8 cellular contexts compared by ENCODE assay signal in the genomic region with DNA sequence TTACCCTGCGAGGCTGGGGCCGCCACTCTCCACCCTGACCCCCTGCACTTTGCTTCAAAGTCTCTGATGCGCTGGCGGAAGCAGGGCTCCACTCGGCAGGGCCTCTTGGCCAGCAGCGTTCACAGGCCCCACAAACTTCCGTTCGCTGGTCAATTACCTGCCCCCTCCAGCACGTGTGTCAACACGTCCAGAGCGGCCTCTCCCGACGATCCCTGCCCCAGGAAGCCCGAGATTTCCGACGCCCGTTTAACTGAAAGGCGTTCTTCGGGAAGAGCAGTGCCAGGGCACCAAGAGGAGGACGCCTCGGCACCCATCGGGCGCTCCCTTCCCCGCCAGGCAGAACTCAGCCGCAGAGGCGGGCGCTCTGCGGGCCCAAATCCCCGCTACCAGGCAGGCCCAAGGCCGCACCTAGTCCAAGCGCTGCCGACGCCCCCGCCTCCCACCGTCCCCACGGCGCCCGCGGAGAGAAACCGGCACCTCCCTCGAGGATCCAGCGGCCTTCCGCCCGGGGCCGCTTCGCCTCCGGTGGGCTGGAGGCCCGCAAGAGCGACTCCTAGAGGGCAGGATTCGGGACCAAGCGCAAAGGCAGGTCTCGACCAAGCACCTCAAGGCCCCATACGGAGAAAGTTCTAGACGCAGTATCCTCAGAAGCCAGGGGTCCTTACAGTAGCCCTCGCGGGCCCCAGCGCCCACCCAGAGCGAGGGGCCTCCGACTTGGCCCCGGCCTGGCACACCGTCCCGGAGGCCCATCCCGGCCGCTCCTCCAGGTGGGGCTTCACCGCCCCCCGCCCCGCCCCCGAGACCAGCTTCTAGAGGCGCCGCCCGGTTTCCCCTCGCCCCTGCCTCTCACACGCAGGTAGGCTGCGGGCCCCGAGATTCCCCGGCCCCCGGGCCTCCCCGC. TPM values are rescaled to one million over a fixed set of nuclear protein-coding genes. Genes with fewer than 3 reads are reported as not detected.
A peak's percentile ranks its signal among the peaks of the same experiment; 100 is the strongest.
DNase-seq lines count a peak whose midpoint lies in the region; ATAC-seq, FAIRE-seq and TF ChIP-seq lines count a peak whose summit lies in the region.

No MANE protein-coding gene starts in this region.

- POLR2A ChIA-PET in GM10248 (lab: Yijun Ruan, JAX) = no interaction called here

- H3K4me3 ChIP-seq in colonic mucosa (peak overlapping the region; percentile 51), lower lobe of right lung (peak overlapping the region; percentile 72)

- H3K36me3 Mint-ChIP-seq in stimulated activated naive B cell treated with anti-CD40 and anti-IgM and Interleukin-4, amounts not matched to agents 10 μg/mL and 1 μg/mL and 100 μg/mL, for 72 hours = peaks cover 4 to 11% of the 10 kb centered on the region in 2 donors

- CTCF ChIA-PET in GM10248 (lab: Yijun Ruan, JAX) = interaction anchor here (1.5 kb wide), 1 partner anchor 56 kb away, joined by 3 read pairs; no protein-coding TSS in a partner anchor

- FAIRE-seq in frontal cortex (lab: Jason Lieb, UNC) = no peak

- peak overlapping the region; percentile 90 for H3K27ac ChIP-seq in colonic mucosa
- peak overlapping the region; percentile 88 for H3K27ac ChIP-seq in lower lobe of right lung

- H3K9me3 Mint-ChIP-seq in stimulated activated naive B cell treated with anti-CD40 and anti-IgM and Interleukin-4, amounts not matched to agents 10 μg/mL and 1 μg/mL and 100 μg/mL, for 72 hours = no peaks in the 10 kb centered on the region

- H3K27ac Mint-ChIP-seq in stimulated activated naive B cell treated with anti-CD40 and anti-IgM and Interleukin-4, amounts not matched to agents 10 μg/mL and 1 μg/mL and 100 μg/mL, for 72 hours = peak overlapping the region; percentile 95

- ATAC-seq in GM21825 (IDR thresholded peaks at IDR 0.05; ENCODE audit: unreplicated experiment) = peak; percentile 31
- peak; percentile 2 to 22 for ATAC-seq in lower lobe of right lung
- peak; percentile 33 to 37 for ATAC-seq in stimulated activated naive B cell treated with anti-CD40 and anti-IgM and Interleukin-4, amounts not matched to agents 10 μg/mL and 1 μg/mL and 100 μg/mL, for 72 hours (replicated peaks)

- H3K9ac ChIP-seq in colonic mucosa (ENCODE audit: low read depth in 2 of 2, low read length in 2 of 2) = peak overlapping the region; percentile 70 to 72

- H3K9me3 ChIP-seq in colonic mucosa = no peaks in the 10 kb centered on the region
- H3K9me3 ChIP-seq in lower lobe of right lung = no peaks in the 10 kb centered on the region

- no peaks in the 10 kb centered on the region for H3K36me3 ChIP-seq in colonic mucosa
- H3K36me3 ChIP-seq in lower lobe of right lung = peaks cover 23% of the 10 kb centered on the region

- peaks cover 22 to 34% of the 10 kb centered on the region in 2 donors for H3K4me1 Mint-ChIP-seq in stimulated activated naive B cell treated with anti-CD40 and anti-IgM and Interleukin-4, amounts not matched to agents 10 μg/mL and 1 μg/mL and 100 μg/mL, for 72 hours

- H3K27me3 ChIP-seq in colonic mucosa = no peaks in the 10 kb centered on the region
- no peaks in the 10 kb centered on the region for H3K27me3 ChIP-seq in lower lobe of right lung (ENCODE audit: low read depth)

- H3K4me3 Mint-ChIP-seq in stimulated activated naive B cell treated with anti-CD40 and anti-IgM and Interleukin-4, amounts not matched to agents 10 μg/mL and 1 μg/mL and 100 μg/mL, for 72 hours = peak overlapping the region; percentile 89 to 91

- H3K4me1 ChIP-seq in colonic mucosa (peaks cover 22% of the 10 kb centered on the region), lower lobe of right lung (peaks cover 48% of the 10 kb centered on the region)

- intact Hi-C loops in colonic mucosa (cut with DNase I) = no loop called here
- intact Hi-C loops in lower lobe of right lung (cut with DNase I) = no loop called here

- H3K27me3 Mint-ChIP-seq in stimulated activated naive B cell treated with anti-CD40 and anti-IgM and Interleukin-4, amounts not matched to agents 10 μg/mL and 1 μg/mL and 100 μg/mL, for 72 hours = no peaks in the 10 kb centered on the region

- TF ChIP-seq CTCF in GM10248 (IDR thresholded peaks at IDR 0.05; ENCODE audit: control extremely low read depth, extremely low read depth, low read depth, missing control alignments) = peak; percentile 51
- TF ChIP-seq CTCF in colonic mucosa (IDR thresholded peaks at IDR 0.05) = no peak
- peak; percentile 25 for TF ChIP-seq CTCF in lower lobe of right lung (IDR thresholded peaks at IDR 0.05)

- DNase-seq in GM10248 (ENCODE audit: extremely low spot score) (peak; percentile 65), KG1 (lab: John Stamatoyannopoulos, UW) (peak; percentile 31), T-helper 22 cell (ENCODE audit: low read depth) (peak; percentile 29), colonic mucosa (peak; percentile 53), lower lobe of right lung (peak; percentile 65), frontal cortex (ENCODE audit: low spot score in 2 of 2) (no peak)
- DNase-seq in stimulated activated naive B cell treated with anti-CD40 and anti-IgM and Interleukin-4, amounts not matched to agents 10 μg/mL and 1 μg/mL and 100 μg/mL, for 72 hours = peak; percentile 54

RNA-seq across cellular contexts. Expression of a gene that starts 0.6 kb away (rescaled TPM):
- total RNA-seq in colonic mucosa = 100 to 1,000 TPM; 217 to 295 TPM
- total RNA-seq in lower lobe of right lung = 219 TPM
- total RNA-seq in frontal cortex = 57.5 TPM

RNA-seq across cellular contexts. Expression of a gene that starts 1.1 kb away (rescaled TPM):
- 10 to 100 TPM; 12.7 to 16.8 TPM for total RNA-seq in colonic mucosa
- total RNA-seq in lower lobe of right lung = 14.5 TPM
- 3.7 TPM for total RNA-seq in frontal cortex

RNA-seq across cellular contexts. Expression of a gene that starts 35.9 kb away (rescaled TPM):
- total RNA-seq in colonic mucosa = 100 to 1,000 TPM; 197 to 435 TPM
- 7.1 TPM for total RNA-seq in lower lobe of right lung
- total RNA-seq in frontal cortex = 12.2 TPM

RNA-seq across cellular contexts. Expression of a gene that starts 40.4 kb away (rescaled TPM):
- total RNA-seq in colonic mucosa = 1 to 10 TPM in 1 of 2 donors, under 1 TPM in 1; 0.57 to 3.7 TPM
- 4.6 TPM for total RNA-seq in lower lobe of right lung
- total RNA-seq in frontal cortex = 0.82 TPM

RNA-seq across cellular contexts. Expression of a gene that starts 50.0 kb away (rescaled TPM):
- 10 to 100 TPM in 1 of 2 donors, 1 to 10 TPM in 1; 1.9 to 11.1 TPM for total RNA-seq in colonic mucosa
- not detected for total RNA-seq in lower lobe of right lung
- 18.3 TPM for total RNA-seq in frontal cortex

Comparison
In these comparisons a context has a peak if more than half of its experiments do, and no peak if none do; other contexts are left out.
1. DNase-seq: peak in GM10248 (single experiment), KG1 (single experiment), T-helper 22 cell (single experiment), colonic mucosa (single experiment), lower lobe of right lung (single experiment) and stimulated activated naive B cell treated with anti-CD40 and anti-IgM and Interleukin-4, amounts not matched to agents 10 μg/mL and 1 μg/mL and 100 μg/mL, for 72 hours (single experiment); none in frontal cortex (0 of 2).
2. RNA of a gene that starts 35.9 kb away (total RNA-seq): 197 to 435 TPM in colonic mucosa; 12.2 TPM in frontal cortex (single experiment) and 7.1 TPM in lower lobe of right lung (single experiment); every median in the first group is over 10 times any median in the second.
3. Peak in every context shown above with its lines, with median percentiles within 50 percentile points of each other: ATAC-seq.